Comparison of ENCODE assay signal across 21 cellular contexts in genomic region chr18:53219853-53220252, GRCh38.
"Had no signal": no experiment of that assay in that cellular context is flagged by ENCODE, and none has a peak within 500 bp of the region (broad histone marks: within the 10 kb centered on the region; RNA-seq: fewer than 3 reads in every experiment).

No MANE protein-coding gene starts in this region.

- H3K4me3 ChIP-seq: gastrocnemius medialis, heart right ventricle, left ventricle myocardium inferior, lower lobe of right lung, stomach, thoracic aorta, transverse colon had no signal

- H3K9me3 Mint-ChIP-seq: dendritic cell treated with granulocyte-macrophage colony-stimulating factor and Interleukin-4, amounts not matched to agents 40 ng/mL and 50 ng/mL, for 4 days; endodermal cell; memory B cell; mesothelial cell of epicardium; neural crest cell had no signal

- H3K4me3 Mint-ChIP-seq: dendritic cell treated with granulocyte-macrophage colony-stimulating factor and Interleukin-4, amounts not matched to agents 40 ng/mL and 50 ng/mL, for 4 days; endodermal cell; memory B cell; mesothelial cell of epicardium; natural killer cell; neural crest cell had no signal

- H3K9me3 ChIP-seq: gastrocnemius medialis, heart right ventricle, left ventricle myocardium inferior, lower lobe of right lung, stomach, thoracic aorta, transverse colon had no signal

- H3K27ac Mint-ChIP-seq: dendritic cell treated with granulocyte-macrophage colony-stimulating factor and Interleukin-4, amounts not matched to agents 40 ng/mL and 50 ng/mL, for 4 days; endodermal cell; memory B cell; mesothelial cell of epicardium; natural killer cell had no signal

- H3K27ac ChIP-seq: gastrocnemius medialis, heart right ventricle, left ventricle myocardium inferior, lower lobe of right lung, stomach, thoracic aorta, transverse colon had no signal

- H3K27me3 ChIP-seq: gastrocnemius medialis, heart right ventricle, stomach, transverse colon had no signal

- H3K4me1 ChIP-seq: gastrocnemius medialis, heart right ventricle, left ventricle myocardium inferior, lower lobe of right lung, stomach, transverse colon had no signal

- H3K36me3 ChIP-seq: gastrocnemius medialis, heart right ventricle, left ventricle myocardium inferior, lower lobe of right lung, stomach, thoracic aorta, transverse colon had no signal

- H3K4me1 Mint-ChIP-seq: endodermal cell, memory B cell, mesothelial cell of epicardium, natural killer cell, neural crest cell had no signal

- H3K36me3 Mint-ChIP-seq: memory B cell, mesothelial cell of epicardium, natural killer cell had no signal

- DNase-seq: endodermal cell; gastrocnemius medialis; heart right ventricle; kidney; left cardiac atrium; left ventricle myocardium inferior; lower lobe of right lung; natural killer cell; posterior cingulate gyrus; right cardiac atrium; small intestine; stimulated activated CD4-positive, alpha-beta T cell treated with anti-CD3 and anti-CD28 coated beads, Interleukin-12 subunit alpha, Interleukin-12 subunit beta, amount 100 ng/mL, for 4 hours; stimulated activated naive CD4-positive, alpha-beta T cell; stomach; substantia nigra; transverse colon had no signal

- H3K27me3 Mint-ChIP-seq: dendritic cell treated with granulocyte-macrophage colony-stimulating factor and Interleukin-4, amounts not matched to agents 40 ng/mL and 50 ng/mL, for 4 days; memory B cell had no signal
